In genomic region chr1:230113230-230113604, GRCh38 we compare ENCODE assay signal across 13 cellular contexts. TPM values are rescaled to one million over a fixed set of nuclear protein-coding genes. Genes with fewer than 3 reads are reported as not detected.
DNase-seq lines count a peak whose midpoint lies in the region; ATAC-seq and TF ChIP-seq lines count a peak whose summit lies in the region.
"Had no signal": no experiment of that assay in that cellular context is flagged by ENCODE, and none has a peak within 500 bp of the region (broad histone marks: within the 10 kb centered on the region; RNA-seq: fewer than 3 reads in every experiment).

No MANE protein-coding gene starts in this region.

- H3K4me3 Mint-ChIP-seq in MCF 10A (ENCODE audit: unreplicated experiment): peak overlapping the region; percentile 62
- H3K4me3 Mint-ChIP-seq: activated CD4-positive, alpha-beta T cell treated with anti-CD3 and anti-CD28 coated beads, Interleukin-2, amount 10 ng/mL, durations not matched to agents 7 days and 5 days; T-helper 1 cell treated with Interleukin-12 subunit alpha and Interleukin-12 subunit beta and Interleukin-4 antibody, amounts not matched to agents 30 μg/mL and 1 μg/mL, for 36 hours had no signal

- dilution Hi-C loops in mammary epithelial cell (cut with HindIII; ENCODE audit: low sequenced_read_pairs): no loop called here

- H3K36me3 ChIP-seq in mammary epithelial cell (ENCODE audit: insufficient read depth, low read length): peaks cover 4% of the 10 kb centered on the region
- no peaks in the 10 kb centered on the region for H3K36me3 ChIP-seq in body of pancreas (replicated peaks in 1 of 2; ENCODE audit: insufficient read depth in 1 of 2, low read depth in 2 of 2)
- no peaks in the 10 kb centered on the region for H3K36me3 ChIP-seq in mucosa of descending colon (ENCODE audit: low read depth)
- no peaks in the 10 kb centered on the region for H3K36me3 ChIP-seq in thoracic aorta

- no peak overlapping the region for H3K9ac ChIP-seq in mammary epithelial cell (ENCODE audit: insufficient read depth, low read length)

- H3K79me2 ChIP-seq in mammary epithelial cell (ENCODE audit: insufficient read depth, low read length): peaks cover 98% of the 10 kb centered on the region

- no peaks in the 10 kb centered on the region for H3K9me3 Mint-ChIP-seq in MCF 10A (ENCODE audit: unreplicated experiment)
- H3K9me3 Mint-ChIP-seq: activated CD4-positive, alpha-beta T cell treated with anti-CD3 and anti-CD28 coated beads, Interleukin-2, amount 10 ng/mL, durations not matched to agents 7 days and 5 days; activated T-helper 2 cell treated with anti-CD3 and anti-CD28 coated beads, Interferon-gamma antibody, Interleukin-2, Interleukin-4, amounts not matched to agents 10 μg/mL and 5 μg/mL and 100 μg/mL, durations not matched to agents 14 hours and 24 hours and 36 hours; T-helper 1 cell treated with Interleukin-12 subunit alpha and Interleukin-12 subunit beta and Interleukin-4 antibody, amounts not matched to agents 30 μg/mL and 1 μg/mL, for 36 hours had no signal

- H3K27me3 ChIP-seq in mammary epithelial cell (ENCODE audit: insufficient read depth, low read length) (no peaks in the 10 kb centered on the region), body of pancreas (no peaks in the 10 kb centered on the region), thoracic aorta (replicated peaks; ENCODE audit: insufficient read depth) (no peaks in the 10 kb centered on the region)

- CTCF ChIA-PET in MCF 10A (lab: Yijun Ruan, JAX): interaction anchor here (0.5 to 2.2 kb wide), 13 partner anchors 9 to 630 kb away, joined by 3 to 16 read pairs (median 3); no protein-coding TSS in a partner anchor
- CTCF ChIA-PET in mammary epithelial cell (lab: Charles Lee; ENCODE audit: low non-redundant PET): no interaction called here

- TF ChIP-seq POLR2A in body of pancreas (IDR thresholded peaks at IDR 0.05): no peak

- POLR2A ChIA-PET in MCF 10A (lab: Yijun Ruan, JAX): interaction anchor here (0.9 to 5.7 kb wide), 11 partner anchors 8 to 452 kb away, joined by 3 to 57 read pairs (median 6); no protein-coding TSS in a partner anchor

- intact Hi-C loops in MCF 10A (cut with micrococcal nuclease): no loop called here
- intact Hi-C loops in mammary epithelial cell (cut with micrococcal nuclease): no loop called here
- intact Hi-C loops in body of pancreas (cut with DNase I): no loop called here
- intact Hi-C loops in mucosa of descending colon (cut with DNase I, micrococcal nuclease): no loop called here

- H3K27me3 Mint-ChIP-seq in MCF 10A (ENCODE audit: insufficient read depth, unreplicated experiment): no peaks in the 10 kb centered on the region
- H3K27me3 Mint-ChIP-seq: activated CD4-positive, alpha-beta T cell treated with anti-CD3 and anti-CD28 coated beads, Interleukin-2, amount 10 ng/mL, durations not matched to agents 7 days and 5 days had no signal

- peak overlapping the region; percentile 98 for H3K27ac Mint-ChIP-seq in MCF 10A (ENCODE audit: low read depth, unreplicated experiment)
- H3K27ac Mint-ChIP-seq: activated T-helper 2 cell treated with anti-CD3 and anti-CD28 coated beads, Interferon-gamma antibody, Interleukin-2, Interleukin-4, amounts not matched to agents 10 μg/mL and 5 μg/mL and 100 μg/mL, durations not matched to agents 14 hours and 24 hours and 36 hours; T-helper 1 cell treated with Interleukin-12 subunit alpha and Interleukin-12 subunit beta and Interleukin-4 antibody, amounts not matched to agents 30 μg/mL and 1 μg/mL, for 36 hours had no signal

- TF ChIP-seq CTCF in MCF 10A (IDR thresholded peaks at IDR 0.05; ENCODE audit: unreplicated experiment) (no peak), mammary epithelial cell (conservative IDR thresholded peaks at IDR 0.05 in 1 of 2, IDR thresholded peaks at IDR 0.05 in 1 of 2; ENCODE audit: extremely low read depth in 1 of 2, insufficient read depth in 1 of 2, low read depth in 1 of 2, low read length in 2 of 2) (no peak), body of pancreas (IDR thresholded peaks at IDR 0.05) (no peak), mucosa of descending colon (IDR thresholded peaks at IDR 0.05) (no peak), thoracic aorta (IDR thresholded peaks at IDR 0.05) (no peak)

- H3K4me3 ChIP-seq in mammary epithelial cell (replicated peaks in 1 of 3; ENCODE audit: insufficient read depth in 1 of 3, low read depth in 2 of 3, low read length in 3 of 3) (no peak overlapping the region), body of pancreas (no peak overlapping the region), mucosa of descending colon (no peak overlapping the region), thoracic aorta (no peak overlapping the region)

- H3K4me1 ChIP-seq in mammary epithelial cell (ENCODE audit: insufficient read depth, low read length) (no peaks in the 10 kb centered on the region), body of pancreas (peaks cover 60% of the 10 kb centered on the region), mucosa of descending colon (ENCODE audit: low read depth) (peaks cover 22% of the 10 kb centered on the region), thoracic aorta (ENCODE audit: control insufficient read depth in 1 of 2, low read depth in 2 of 2) (peaks cover 23 to 53% of the 10 kb centered on the region in 2 donors)

- BruUV-seq in MCF 10A (replicated peaks; lab: Mats Ljungman, UMichigan): no TSS peak
- BruUV-seq in mammary epithelial cell (replicated peaks; lab: Mats Ljungman, UMichigan): no TSS peak

- peaks cover 47% of the 10 kb centered on the region for H3K4me1 Mint-ChIP-seq in MCF 10A (ENCODE audit: insufficient read depth, unreplicated experiment)

- H3K36me3 Mint-ChIP-seq in MCF 10A (ENCODE audit: insufficient read depth, unreplicated experiment): peaks cover 17% of the 10 kb centered on the region

- no peak overlapping the region for H2AFZ ChIP-seq in mammary epithelial cell (ENCODE audit: low read depth, low read length)

- H3K4me2 ChIP-seq in mammary epithelial cell (ENCODE audit: insufficient read depth, low read depth, low read length): no peak overlapping the region

- no peaks in the 10 kb centered on the region for H4K20me1 ChIP-seq in mammary epithelial cell (ENCODE audit: insufficient read depth, low read length)

- in situ Hi-C loops in mammary epithelial cell (cut with MboI; ENCODE audit: low sequenced_read_pairs in 2 of 2): no loop called here

- H3K27ac ChIP-seq in mammary epithelial cell (ENCODE audit: insufficient read depth, low read depth, low read length) (no peak overlapping the region), body of pancreas (peak overlapping the region; percentile 12 to 52 (median 30)), thoracic aorta (peak overlapping the region; percentile 50 to 69)

- H3K9me3 ChIP-seq in mammary epithelial cell (replicated peaks; ENCODE audit: insufficient read depth, low read length) (no peaks in the 10 kb centered on the region), body of pancreas (no peaks in the 10 kb centered on the region), mucosa of descending colon (no peaks in the 10 kb centered on the region), thoracic aorta (no peaks in the 10 kb centered on the region)

- WGBS in mammary epithelial cell (ENCODE audit: low coverage, missing lambda C conversion rate): 99% methylated on average over 5 of the region's 5 CpGs
- 66 to 82% methylated on average over 4 to 5 of the region's 5 CpGs for WGBS in body of pancreas, 2 donors

- no peak for DNase-seq in MCF 10A (ENCODE audit: unreplicated experiment)
- DNase-seq in mammary epithelial cell: no peak
- DNase-seq in body of pancreas: no peak
- peak in 1 of 3 donors; percentile 38 for DNase-seq in mucosa of descending colon
- no peak for DNase-seq in thoracic aorta (ENCODE audit: low spot score)
- DNase-seq in activated gamma-delta T cell treated with Interleukin-2 at 50 U/mL for 16 hours: no peak
- DNase-seq in anterior cingulate cortex (lab: John Stamatoyannopoulos, UW): no peak
- DNase-seq: activated CD4-positive, alpha-beta T cell treated with anti-CD3 and anti-CD28 coated beads, Interleukin-2, amount 10 ng/mL, durations not matched to agents 7 days and 5 days; cerebellar nuclear complex; stimulated activated CD4-positive, alpha-beta T cell treated with anti-CD3 and anti-CD28 coated beads, Interleukin-12 subunit alpha, Interleukin-12 subunit beta, amount 100 ng/mL, for 4 hours had no signal

- peak; percentile 8 for ATAC-seq in body of pancreas
- ATAC-seq in mucosa of descending colon: peak; percentile 35
- no peak for ATAC-seq in thoracic aorta (ENCODE audit: insufficient number of reproducible peaks, low FRiP score, low read depth)
- no peak for ATAC-seq in HG02571 (IDR thresholded peaks at IDR 0.05; ENCODE audit: unreplicated experiment)

RNA-seq across cellular contexts. Expression of gene GALNT2, which starts 46.2 kb away (rescaled TPM):
- total RNA-seq in MCF 10A (2022) (104 and 114 TPM in 2 replicates), mammary epithelial cell (100 to 1,000 TPM; 117 to 125 TPM), body of pancreas (10 to 100 TPM; 45.9 to 68.6 TPM), mucosa of descending colon (10 to 100 TPM; 29.5 to 59.1 (median 55.2) TPM), thoracic aorta (100 to 1,000 TPM; 113 to 148 TPM)
- polyA plus RNA-seq in mammary epithelial cell: 93.3 TPM
- polyA minus RNA-seq in mammary epithelial cell: 83.5 TPM

Comparison
In these comparisons a context has a peak if more than half of its experiments do, and no peak if none do; other contexts are left out.
1. ATAC-seq: peak in body of pancreas (single experiment) and mucosa of descending colon (single experiment); none in thoracic aorta (single experiment) and HG02571 (single experiment).